Comparison of ENCODE assay signal across 3 cellular contexts in genomic region chr16:28667480-28667879, GRCh38. TPM values are rescaled to one million over a fixed set of nuclear protein-coding genes. Genes with fewer than 3 reads are reported as not detected.
"Had no signal": no experiment of that assay in that cellular context is flagged by ENCODE, and none has a peak within 500 bp of the region (broad histone marks: within the 10 kb centered on the region; RNA-seq: fewer than 3 reads in every experiment).

No MANE protein-coding gene starts in this region.

RNA-seq across cellular contexts. Expression of gene NPIPB8, which starts 29.6 kb away (rescaled TPM):
- total RNA-seq: M059J, SK-MEL-5 had no signal
- polyA plus RNA-seq: SK-N-SH had no signal
